Comparison of ENCODE assay signal across 13 cellular contexts in the genomic region with DNA sequence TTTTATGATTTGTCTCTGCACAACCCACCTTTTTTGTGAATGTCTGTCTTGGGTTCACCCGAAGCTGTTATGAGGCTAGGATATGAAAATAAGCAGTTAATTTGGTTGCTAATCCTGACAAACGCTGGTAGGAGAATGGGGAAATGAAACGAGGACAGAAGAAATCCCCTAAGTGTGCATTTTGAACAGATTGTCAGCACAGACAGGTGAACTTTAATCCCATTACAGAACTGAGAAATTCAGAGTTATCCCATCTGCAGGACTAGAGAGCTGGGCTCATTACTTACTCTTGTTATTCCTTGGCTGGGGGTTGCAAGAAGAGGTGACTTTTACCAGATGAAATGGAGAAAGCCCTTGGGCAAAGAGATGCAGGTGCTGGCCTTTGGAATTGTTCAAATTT.
DNase-seq lines count a peak whose midpoint lies in the region; ATAC-seq, FAIRE-seq and TF ChIP-seq lines count a peak whose summit lies in the region.
"Had no signal": no experiment of that assay in that cellular context is flagged by ENCODE, and none has a peak within 500 bp of the region (broad histone marks: within the 10 kb centered on the region; RNA-seq: fewer than 3 reads in every experiment).

No MANE protein-coding gene starts in this region.

- intact Hi-C loops in aorta (cut with DNase I), result no loop called here

- no peaks in the 10 kb centered on the region for H3K4me1 ChIP-seq in aorta (ENCODE audit: control insufficient read depth in 1 of 2, insufficient read depth in 2 of 2, low read length in 2 of 2)

- peak; percentile 85 for FAIRE-seq in GM12891 (lab: Jason Lieb, UNC)

- peaks cover 0 to 2% of the 10 kb centered on the region in 2 donors for H3K27me3 ChIP-seq in aorta (ENCODE audit: control insufficient read depth in 1 of 2, insufficient read depth in 2 of 2, low read length in 1 of 2)

- H3K36me3 ChIP-seq in aorta (ENCODE audit: control insufficient read depth in 1 of 2, insufficient read depth in 2 of 2, low read length in 1 of 2), result no peaks in the 10 kb centered on the region

- no peak for TF ChIP-seq POLR2A in GM12891 (IDR thresholded peaks at IDR 0.05; ENCODE audit: low read depth, low read length)

- no peak for DNase-seq in GM12891 (ENCODE audit: insufficient read length, low spot score)
- DNase-seq in CD1c-positive myeloid dendritic cell (ENCODE audit: extremely low spot score), result no peak
- DNase-seq in activated CD8-positive, alpha-beta memory T cell treated with anti-CD3 and anti-CD28 coated beads, Interleukin-2, amount 50 U/mL, for 4 hours, result no peak
- DNase-seq in aorta, result no peak
- DNase-seq in NCI-H146 treated with DMSO at 0.1 percent for 48 hours (lab: John Stamatoyannopoulos, UW; ENCODE audit: unreplicated experiment), result no peak
- DNase-seq: activated CD4-positive, alpha-beta T cell treated with anti-CD3 and anti-CD28 coated beads, Interleukin-2, amount 10 ng/mL, durations not matched to agents 24 days and 14 days; activated naive CD8-positive, alpha-beta T cell treated with anti-CD3 and anti-CD28 coated beads, Interleukin-2, amount 50 U/mL, for 24 hours; NCI-H146; right cardiac atrium had no signal

- H3K4me3 ChIP-seq in aorta (ENCODE audit: low read length in 2 of 2), result no peak overlapping the region

- WGBS in aorta, 2 donors, result 79% methylated on average over 3 of the region's 3 CpGs

- H3K27ac ChIP-seq in aorta (ENCODE audit: low read depth in 1 of 2, low read length in 2 of 2), result no peak overlapping the region

- peaks cover 2% of the 10 kb centered on the region for H3K9me3 ChIP-seq in aorta (ENCODE audit: control insufficient read depth, low read length)

- ATAC-seq in GM19438 (IDR thresholded peaks at IDR 0.05; ENCODE audit: low read depth, unreplicated experiment) (peak; percentile 76), HG02870 (IDR thresholded peaks at IDR 0.05; ENCODE audit: unreplicated experiment) (peak; percentile 86), HG03558 (IDR thresholded peaks at IDR 0.05; ENCODE audit: extremely low read depth, unreplicated experiment) (peak; percentile 79), aorta (ENCODE audit: low FRiP score) (no peak)
- ATAC-seq: activated naive CD8-positive, alpha-beta T cell treated with anti-CD3 and anti-CD28 coated beads, Interleukin-2, amount 50 U/mL, for 24 hours; right cardiac atrium; Right ventricle myocardium inferior had no signal

TF ChIP-seq in GM12891, 5 proteins besides CTCF, POLR2A, EP300 and RAD21:
- TF ChIP-seq PAX5 (IDR thresholded peaks at IDR 0.05; ENCODE audit: insufficient read depth, low read length, severe bottlenecking), result no peak
- no peak for TF ChIP-seq POU2F2 (IDR thresholded peaks at IDR 0.05; ENCODE audit: low read depth, low read length)
- TF ChIP-seq SPI1 (IDR thresholded peaks at IDR 0.05; ENCODE audit: low read depth, low read length), result peak; percentile 97
- TF ChIP-seq TAF1 (IDR thresholded peaks at IDR 0.05; ENCODE audit: low read depth, low read length), result no peak
TF ChIP-seq in GM12891: peak in this region for 1.
